In the genomic region with DNA sequence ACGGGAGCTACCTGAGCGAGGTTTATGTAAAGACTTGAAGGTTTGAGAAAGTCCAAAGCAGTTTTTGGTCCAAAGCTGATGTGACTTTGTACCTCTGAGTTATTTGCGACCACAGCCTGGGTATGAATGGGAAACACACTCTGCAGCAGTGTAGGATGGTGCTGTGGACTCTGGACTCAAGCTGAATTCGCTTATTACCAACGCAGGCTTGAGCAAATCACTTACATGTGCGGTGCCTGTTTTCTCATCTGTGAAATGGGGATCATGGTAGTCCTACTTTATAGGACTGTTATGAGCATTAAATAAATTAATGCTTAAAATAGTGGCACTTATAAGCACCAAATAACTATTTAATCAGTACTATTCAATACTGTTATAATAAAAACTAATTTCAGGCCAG, we compare ENCODE assay signal across 27 cellular contexts.
"Had no signal": no experiment of that assay in that cellular context is flagged by ENCODE, and none has a peak within 500 bp of the region (broad histone marks: within the 10 kb centered on the region; RNA-seq: fewer than 3 reads in every experiment).

No MANE protein-coding gene starts in this region.

- H3K27me3 ChIP-seq: stomach, suprapubic skin, testis, thyroid gland, tibial artery, tibial nerve, transverse colon, upper lobe of left lung, upper lobe of right lung, uterus, vagina had no signal

- FAIRE-seq: urothelium cell line had no signal

- H3K36me3 ChIP-seq: stomach, suprapubic skin, thoracic aorta, thyroid gland, tibial artery, tibial nerve, transverse colon, upper lobe of right lung, uterus, vagina had no signal

- H3K4me3 ChIP-seq: stomach, suprapubic skin, testis, thoracic aorta, thyroid gland, tibial artery, tibial nerve, transverse colon, upper lobe of left lung, upper lobe of right lung, uterus, vagina had no signal

- H3K4me1 ChIP-seq: suprapubic skin, thyroid gland, tibial artery, transverse colon, upper lobe of right lung, uterus, vagina had no signal

- H3K9me3 ChIP-seq: stomach, suprapubic skin, testis, thoracic aorta, thyroid gland, tibial artery, tibial nerve, transverse colon, upper lobe of left lung, upper lobe of right lung, uterus, vagina had no signal

- DNase-seq: stimulated activated CD4-positive, alpha-beta T cell treated with anti-CD3 and anti-CD28 coated beads, Interleukin-2, amount 100 ng/mL, for 48 hours; stimulated activated CD4-positive, alpha-beta T cell treated with anti-CD3 and anti-CD28 coated beads, Interleukin-4, amount 100 ng/mL, for 1 hour; stimulated activated CD4-positive, alpha-beta T cell treated with anti-CD3 and anti-CD28 coated beads, Interleukin-4, amount 100 ng/mL, for 24 hours; stimulated activated CD4-positive, alpha-beta T cell treated with anti-CD3 and anti-CD28 coated beads, Interleukin-4, amount 100 ng/mL, for 4 hours; stimulated activated CD8-positive, alpha-beta memory T cell treated with anti-CD3 and anti-CD28 coated beads, Interleukin-4, amount 100 ng/mL, for 48 hours; stimulated activated naive B cell treated with anti-CD40 and anti-IgM and Interleukin-4, amounts not matched to agents 10 μg/mL and 1 μg/mL and 100 μg/mL, for 72 hours; stimulated activated naive CD4-positive, alpha-beta T cell; stimulated activated naive CD4-positive, alpha-beta T cell treated with Interleukin-2 at 50 U/mL for 16 hours; stimulated activated naive CD8-positive, alpha-beta T cell treated with anti-CD3 and anti-CD28 coated beads, Interleukin-15, amount 100 ng/mL, for 72 hours; stimulated activated naive CD8-positive, alpha-beta T cell treated with anti-CD3 and anti-CD28 coated beads, Interleukin-15, Interleukin-2, amounts not matched to agents 100 U/mL and 50 U/mL, for 24 hours; stomach; substantia nigra; testis; thyroid gland; tibial artery; transverse colon; trophoblast cell; upper lobe of left lung; upper lobe of right lung; uterus had no signal

- H3K27ac ChIP-seq: stomach, suprapubic skin, testis, thoracic aorta, thyroid gland, tibial artery, tibial nerve, transverse colon, upper lobe of left lung, upper lobe of right lung, uterus, vagina had no signal

- ATAC-seq: stimulated activated effector memory CD8-positive, alpha-beta T cell treated with anti-CD3 and anti-CD28 coated beads, Interleukin-12 subunit alpha, Interleukin-12 subunit beta, amount 100 ng/mL, for 72 hours; stimulated activated memory B cell treated with anti-CD40 and anti-IgM and Interleukin-4, amounts not matched to agents 10 μg/mL and 1 μg/mL and 100 μg/mL, for 72 hours; stimulated activated naive B cell treated with anti-CD40 and anti-IgM and Interleukin-4, amounts not matched to agents 10 μg/mL and 1 μg/mL and 100 μg/mL, for 72 hours; stimulated activated naive CD8-positive, alpha-beta T cell treated with anti-CD3 and anti-CD28 coated beads, Interleukin-15, amount 100 ng/mL, for 72 hours; stimulated activated naive CD8-positive, alpha-beta T cell treated with anti-CD3 and anti-CD28 coated beads, Interleukin-15, Interleukin-2, amounts not matched to agents 100 U/mL and 50 U/mL, for 24 hours; upper lobe of right lung had no signal
